Comparison of ENCODE assay signal across 8 cellular contexts in genomic region chr22:31081963-31082605, GRCh38. TPM values are rescaled to one million over a fixed set of nuclear protein-coding genes. Genes with fewer than 3 reads are reported as not detected.
DNase-seq lines count a peak whose midpoint lies in the region; ATAC-seq, FAIRE-seq and TF ChIP-seq lines count a peak whose summit lies in the region.

No MANE protein-coding gene starts in this region.

- peak overlapping the region; percentile 83 for H3K4me2 ChIP-seq in SU-DHL-6 (ENCODE audit: low read depth, low read length, poor library complexity, severe bottlenecking)
- peak overlapping the region; percentile 99 for H3K4me2 ChIP-seq in skeletal muscle satellite cell (ENCODE audit: low read length)

- no peaks in the 10 kb centered on the region for H3K79me2 ChIP-seq in SU-DHL-6 (ENCODE audit: insufficient read depth, low read length)

- peaks cover 12% of the 10 kb centered on the region; the same call in 1 of the 2 replicates for H3F3A ChIP-seq in SU-DHL-6 (ENCODE audit: insufficient read depth)

- peaks cover 57% of the 10 kb centered on the region for H3K4me1 ChIP-seq in skeletal muscle satellite cell (ENCODE audit: control insufficient read depth, insufficient read depth, low read length)

- no peaks in the 10 kb centered on the region for H4K20me1 ChIP-seq in SU-DHL-6 (ENCODE audit: low read depth, low read length)

- FAIRE-seq in GM19239 (lab: Jason Lieb, UNC), result peak; percentile 49

- H3K9me3 ChIP-seq in SU-DHL-6 (ENCODE audit: insufficient read depth, low read length), result no peaks in the 10 kb centered on the region
- H3K9me3 ChIP-seq in skeletal muscle satellite cell (replicated peaks; ENCODE audit: low read length), result no peaks in the 10 kb centered on the region

- ATAC-seq in GM18873 (IDR thresholded peaks at IDR 0.05; ENCODE audit: low FRiP score, unreplicated experiment) (no peak), GM21576 (IDR thresholded peaks at IDR 0.05; ENCODE audit: unreplicated experiment) (no peak), HG02798 (IDR thresholded peaks at IDR 0.05; ENCODE audit: poor library complexity, unreplicated experiment) (no peak)

- H3K27me3 ChIP-seq in SU-DHL-6 (ENCODE audit: low read length) (no peaks in the 10 kb centered on the region), skeletal muscle satellite cell (ENCODE audit: control insufficient read depth, insufficient read depth, low read length) (no peaks in the 10 kb centered on the region)

- H3K4me3 ChIP-seq in SU-DHL-6 (ENCODE audit: insufficient read depth, low read length, poor library complexity, severe bottlenecking) (peak overlapping the region; percentile 62), fibroblast of the aortic adventitia (ENCODE audit: low read depth, low read length) (peak overlapping the region; percentile 85), skeletal muscle satellite cell (ENCODE audit: low read length) (peak overlapping the region; percentile 86)

- H3K27ac ChIP-seq in SU-DHL-6 (ENCODE audit: low read depth, low read length), result no peak overlapping the region

- H3K36me3 ChIP-seq in SU-DHL-6 (ENCODE audit: low read length), result no peaks in the 10 kb centered on the region
- H3K36me3 ChIP-seq in skeletal muscle satellite cell (ENCODE audit: insufficient read depth, low read length), result peaks cover 29% of the 10 kb centered on the region

- H3K9ac ChIP-seq in SU-DHL-6 (ENCODE audit: low read length), result peak overlapping the region; percentile 78
- peak overlapping the region; percentile 95 for H3K9ac ChIP-seq in skeletal muscle satellite cell (ENCODE audit: low read depth, low read length)

- no peaks in the 10 kb centered on the region for H3K9me2 ChIP-seq in SU-DHL-6 (replicated peaks; ENCODE audit: insufficient read depth, low read length)

- DNase-seq in GM19239 (ENCODE audit: insufficient read length, low spot score), result no peak
- peak; percentile 51 for DNase-seq in fibroblast of the aortic adventitia (ENCODE audit: low read depth)
- DNase-seq in NCI-H524 (lab: John Stamatoyannopoulos, UW), result no peak

- TF ChIP-seq CTCF in SU-DHL-6 (IDR thresholded peaks at IDR 0.05; ENCODE audit: insufficient read depth, low read length, poor library complexity, severe bottlenecking) (no peak), fibroblast of the aortic adventitia (IDR thresholded peaks at IDR 0.05; ENCODE audit: insufficient read depth, low read length) (no peak)

- no peak overlapping the region for H2AFZ ChIP-seq in SU-DHL-6 (ENCODE audit: low read depth, low read length, severe bottlenecking)

RNA-seq across cellular contexts. Expression of gene SMTN, which starts 1.0 kb away (rescaled TPM):
- total RNA-seq in fibroblast of the aortic adventitia (ENCODE audit: low replicate concordance), result 35.2 and 63.5 TPM in 2 replicates
- 175 and 203 TPM in 2 replicates for total RNA-seq in skeletal muscle satellite cell (2012; rRNA removed)

RNA-seq across cellular contexts. Expression of gene SELENOM, which starts 25.3 kb away (rescaled TPM):
- 82.0 and 97.9 TPM in 2 replicates for total RNA-seq in fibroblast of the aortic adventitia (ENCODE audit: low replicate concordance)
- total RNA-seq in skeletal muscle satellite cell (2012; rRNA removed), result 128 and 200 TPM in 2 replicates

RNA-seq across cellular contexts. Expression of gene INPP5J, which starts 40.7 kb away (rescaled TPM):
- under 0.01 and 0.41 TPM in 2 replicates for total RNA-seq in fibroblast of the aortic adventitia (ENCODE audit: low replicate concordance)
- total RNA-seq in skeletal muscle satellite cell (2012; rRNA removed), result 0.22 and 0.51 TPM in 2 replicates

RNA-seq across cellular contexts. Expression of gene PLA2G3, which starts 58.2 kb away (rescaled TPM):
- total RNA-seq in fibroblast of the aortic adventitia (ENCODE audit: low replicate concordance), result 0.08 and 0.09 TPM in 2 replicates
- 0.25 TPM in 1 of 2 replicates, not detected in the other for total RNA-seq in skeletal muscle satellite cell (2012; rRNA removed)
